Comparison of ENCODE assay signal across 28 cellular contexts in genomic region chr19:31749231-31749630, GRCh38.
"Had no signal": no experiment of that assay in that cellular context is flagged by ENCODE, and none has a peak within 500 bp of the region (broad histone marks: within the 10 kb centered on the region; RNA-seq: fewer than 3 reads in every experiment).

No MANE protein-coding gene starts in this region.

- H3K27me3 Mint-ChIP-seq: naive B cell; stimulated activated naive B cell treated with anti-CD40 and anti-IgM and Interleukin-4, amounts not matched to agents 10 μg/mL and 1 μg/mL and 100 μg/mL, for 72 hours had no signal

- H3K27me3 ChIP-seq: left lung, neural progenitor cell, neutrophil, right atrium auricular region, right lobe of liver, tibial artery, uterus had no signal

- H3K9me3 ChIP-seq: left lung, lower lobe of right lung, neutrophil, right atrium auricular region, right lobe of liver, thoracic aorta, tibial artery, uterus had no signal

- H3K4me3 Mint-ChIP-seq: immature natural killer cell; naive B cell; natural killer cell; nephron progenitor cell; neural progenitor cell; stimulated activated naive B cell treated with anti-CD40 and anti-IgM and Interleukin-4, amounts not matched to agents 10 μg/mL and 1 μg/mL and 100 μg/mL, for 72 hours; type B pancreatic cell had no signal

- H3K4me3 ChIP-seq: left lung, lower lobe of right lung, neural progenitor cell, right atrium auricular region, right lobe of liver, smooth muscle cell, stomach, thoracic aorta, tibial artery, uterus had no signal

- H3K27ac Mint-ChIP-seq: immature natural killer cell; naive B cell; natural killer cell; nephron progenitor cell; neural progenitor cell; progenitor cell of endocrine pancreas; stimulated activated naive B cell treated with anti-CD40 and anti-IgM and Interleukin-4, amounts not matched to agents 10 μg/mL and 1 μg/mL and 100 μg/mL, for 72 hours; type B pancreatic cell had no signal

- DNase-seq: hypothalamus; immature natural killer cell; kidney; left colon; left lung; lower lobe of right lung; mammary epithelial cell; mesenchymal stem cell; naive B cell; natural killer cell; nephron progenitor cell; occipital lobe; stimulated activated CD4-positive, alpha-beta T cell treated with anti-CD3 and anti-CD28 coated beads, Interleukin-2, amount 100 ng/mL, for 24 hours; stimulated activated CD4-positive, alpha-beta T cell treated with anti-CD3 and anti-CD28 coated beads, Interleukin-4, amount 100 ng/mL, for 1 hour; stimulated activated naive B cell treated with anti-CD40 and anti-IgM and Interleukin-4, amounts not matched to agents 10 μg/mL and 1 μg/mL and 100 μg/mL, for 72 hours; stimulated activated naive CD8-positive, alpha-beta T cell treated with anti-CD3 and anti-CD28 coated beads, Interleukin-15, Interleukin-2, amounts not matched to agents 100 U/mL and 50 U/mL, for 24 hours; stomach; tibial artery; uterus had no signal

- FAIRE-seq: islet of Langerhans, kidney had no signal

- H3K4me1 Mint-ChIP-seq: immature natural killer cell; naive B cell; natural killer cell; nephron progenitor cell; stimulated activated naive B cell treated with anti-CD40 and anti-IgM and Interleukin-4, amounts not matched to agents 10 μg/mL and 1 μg/mL and 100 μg/mL, for 72 hours had no signal

- H3K36me3 Mint-ChIP-seq: immature natural killer cell; naive B cell; natural killer cell; neural progenitor cell; stimulated activated naive B cell treated with anti-CD40 and anti-IgM and Interleukin-4, amounts not matched to agents 10 μg/mL and 1 μg/mL and 100 μg/mL, for 72 hours; type B pancreatic cell had no signal

- H3K4me1 ChIP-seq: left lung, lower lobe of right lung, neural progenitor cell, right atrium auricular region, right lobe of liver, stomach, tibial artery, uterus had no signal

- H3K36me3 ChIP-seq: left lung, lower lobe of right lung, neural progenitor cell, neutrophil, right atrium auricular region, right lobe of liver, stomach, thoracic aorta, tibial artery, uterus had no signal

- ATAC-seq: left colon; left lung; lower lobe of right lung; natural killer cell; right lobe of liver; stimulated activated naive B cell treated with anti-CD40 and anti-IgM and Interleukin-4, amounts not matched to agents 10 μg/mL and 1 μg/mL and 100 μg/mL, for 72 hours; stimulated activated naive CD8-positive, alpha-beta T cell treated with anti-CD3 and anti-CD28 coated beads, Interleukin-15, Interleukin-2, amounts not matched to agents 100 U/mL and 50 U/mL, for 24 hours had no signal

- H3K27ac ChIP-seq: left lung, lower lobe of right lung, neural progenitor cell, neutrophil, right atrium auricular region, right lobe of liver, stomach, thoracic aorta, tibial artery, uterus had no signal

- H3K9me3 Mint-ChIP-seq: immature natural killer cell, natural killer cell, nephron progenitor cell, type B pancreatic cell had no signal
